ENCODE assay signal across 32 cellular contexts in genomic region chr12:14597480-14597879, GRCh38. TPM values are rescaled to one million over a fixed set of nuclear protein-coding genes. Genes with fewer than 3 reads are reported as not detected.
DNase-seq lines count a peak whose midpoint lies in the region; ATAC-seq, FAIRE-seq and TF ChIP-seq lines count a peak whose summit lies in the region.
"Had no signal": no experiment of that assay in that cellular context is flagged by ENCODE, and none has a peak within 500 bp of the region (broad histone marks: within the 10 kb centered on the region; RNA-seq: fewer than 3 reads in every experiment).

No MANE protein-coding gene starts in this region.

- POLR2A ChIA-PET in A549 (lab: Yijun Ruan, JAX) (no interaction called here), HEK293 (lab: Yijun Ruan, JAX) (no interaction called here)

- CTCF ChIA-PET in A549 (lab: Yijun Ruan, JAX), result interaction anchor here (1.2 kb wide), 1 partner anchor 22 kb away, joined by 3 read pairs; no protein-coding TSS in a partner anchor
- CTCF ChIA-PET in HEK293 (lab: Yijun Ruan, JAX), result interaction anchor here (0.6 kb wide), 1 partner anchor 32 kb away, joined by 3 read pairs; no protein-coding TSS in a partner anchor

- intact Hi-C loops in ovary (cut with DNase I), result no loop called here

- DNase-seq in A549 (ENCODE audit: low read depth in 1 of 2, low spot score in 1 of 2) (no peak), ecto neural progenitor cell (ENCODE audit: low spot score) (no peak), ovary (no peak)
- DNase-seq: 8988T; ACHN; AML-193; BE2C; C1 segment of cervical spinal cord; Caco-2; Calu3; CD4-positive, alpha-beta memory T cell; CD4-positive, alpha-beta T cell; CD4-positive, CD25-positive, alpha-beta regulatory T cell; CD8-positive, alpha-beta memory T cell; CD8-positive, alpha-beta T cell; COR-L47; DMS 273 treated with DMSO at 0.1 percent for 48 hours; DMS153; DMS53; DMS79; DMS79 treated with DMSO at 0.1 percent for 48 hours; DND-41; EL had no signal

- no peaks in the 10 kb centered on the region for H3K4me1 ChIP-seq in A549
- H3K4me1 ChIP-seq in HEK293 (ENCODE audit: control insufficient read depth, insufficient read depth, low read length), result no peaks in the 10 kb centered on the region
- H3K4me1 ChIP-seq in ovary (ENCODE audit: insufficient read depth), result no peaks in the 10 kb centered on the region
- H3K4me1 ChIP-seq: BE2C, BLaER1, Caco-2 had no signal

- peak; percentile 43 for FAIRE-seq in A549 (lab: Jason Lieb, UNC)
- FAIRE-seq: A204.1, D721Med had no signal

- TF ChIP-seq CTCF in A549 (IDR thresholded peaks at IDR 0.05) (no peak), HEK293 (tag by site-specific recombination; IDR thresholded peaks at IDR 0.05) (no peak), ovary (IDR thresholded peaks at IDR 0.05) (no peak)

- H3K4me3 ChIP-seq in A549 (no peak overlapping the region), HEK293 (ENCODE audit: low read depth, low read length) (no peak overlapping the region), ovary (no peak overlapping the region)
- H3K4me3 ChIP-seq: BLaER1; BLaER1 treated with 17β-estradiol and CSF1 and Interleukin-3, amounts not matched to agents 10 nM and 100 nM had no signal

- H3K36me3 ChIP-seq in HEK293 (ENCODE audit: control insufficient read depth in 2 of 2, insufficient read depth in 1 of 2, low read length in 2 of 2), result no peaks in the 10 kb centered on the region
- no peaks in the 10 kb centered on the region for H3K36me3 ChIP-seq in ovary
- H3K36me3 ChIP-seq: BE2C; BLaER1; BLaER1 treated with 17β-estradiol and CSF1 and Interleukin-3, amounts not matched to agents 10 nM and 100 nM had no signal

- TF ChIP-seq EP300 in A549 (IDR thresholded peaks at IDR 0.05) (no peak), ovary (IDR thresholded peaks at IDR 0.05) (no peak)

- no peak overlapping the region for H3K4me2 ChIP-seq in A549
- H3K4me2 ChIP-seq: BLaER1; BLaER1 treated with 17β-estradiol and CSF1 and Interleukin-3, amounts not matched to agents 10 nM and 100 nM had no signal

- H3K9me3 ChIP-seq in A549 (peaks cover 5% of the 10 kb centered on the region; the same call in 1 of the 3 replicates), HEK293 (ENCODE audit: control insufficient read depth, insufficient read depth, low read depth, low read length) (no peaks in the 10 kb centered on the region), ovary (no peaks in the 10 kb centered on the region)
- H3K9me3 ChIP-seq: BE2C, Caco-2 had no signal

- no peak for TF ChIP-seq RAD21 in A549 (conservative IDR thresholded peaks at IDR 0.05 in 1 of 2, IDR thresholded peaks at IDR 0.05 in 1 of 2)

- WGBS in A549 (ENCODE audit: missing lambda C conversion rate), result 23% methylated on average over 3 of the region's 3 CpGs
- 89 to 92% (median 90%) methylated on average over 3 of the region's 3 CpGs for WGBS in ovary, 3 donors

- no peak for TF ChIP-seq POLR2A in A549 (IDR thresholded peaks at IDR 0.05; ENCODE audit: low read length)
- TF ChIP-seq POLR2A in ovary (IDR thresholded peaks at IDR 0.05), result no peak

- no peak for ATAC-seq in A549
- ATAC-seq: CD8-positive, alpha-beta T cell had no signal

- H3K27ac ChIP-seq in A549, result no peak overlapping the region
- no peak overlapping the region for H3K27ac ChIP-seq in HEK293 (ENCODE audit: extremely low read depth, low read depth, low read length)
- no peak overlapping the region for H3K27ac ChIP-seq in ovary
- H3K27ac ChIP-seq: 22Rv1; BLaER1; BLaER1 treated with 17β-estradiol and CSF1 and Interleukin-3, amounts not matched to agents 10 nM and 100 nM; C4-2B had no signal

- no peaks in the 10 kb centered on the region for H3K27me3 ChIP-seq in ovary
- H3K27me3 ChIP-seq: BE2C; BLaER1; BLaER1 treated with 17β-estradiol and CSF1 and Interleukin-3, amounts not matched to agents 10 nM and 100 nM had no signal

TF ChIP-seq in A549, 52 proteins besides CTCF, POLR2A, EP300 and RAD21:
- TF ChIP-seq TFCP2L1 (CRISPR knock-in tag; IDR thresholded peaks at IDR 0.05) (no peak), KDM1A (IDR thresholded peaks at IDR 0.05; ENCODE audit: low read depth) (no peak), HES2 (IDR thresholded peaks at IDR 0.05) (no peak), CEBPB (IDR thresholded peaks at IDR 0.05) (no peak), CBX2 (IDR thresholded peaks at IDR 0.05; ENCODE audit: borderline replicate concordance, low read depth) (no peak), HOXB5 (CRISPR knock-in tag; IDR thresholded peaks at IDR 0.05) (no peak)
TF ChIP-seq in A549: peak in this region for 0.

TF ChIP-seq in HEK293, 187 proteins besides CTCF, POLR2A, EP300 and RAD21:
- peak; percentile 63 for TF ChIP-seq ZNF529 (tag by site-specific recombination; IDR thresholded peaks at IDR 0.05; ENCODE audit: insufficient replicate concordance)
- peak; percentile 82 for TF ChIP-seq SETDB1 (IDR thresholded peaks at IDR 0.05; ENCODE audit: insufficient read length, low read length)
- TF ChIP-seq OVOL3 (tag by site-specific recombination; IDR thresholded peaks at IDR 0.05), result no peak

RNA-seq across cellular contexts. Expression of gene PLBD1, which starts 29.8 kb away (rescaled TPM):
- polyA plus RNA-seq in A549 (2011; rRNA removed) (10.2 and 10.3 TPM in 2 replicates), A549 (2017; fragmentation: RNase III; extraction: RNeasy Plus Mini Kit Qiagen cat#74134 plus additional on column Dnase treatment) (4.0 to 6.0 TPM (median 4.9 TPM) in 3 replicates), ovary (10 to 100 TPM in 1 of 2 donors, 1 to 10 TPM in 1; 3.5 to 54.0 TPM)
- polyA plus RNA-seq in A549 (2012; cell fraction: cytosol; rRNA removed), result 2.6 and 3.5 TPM in 2 replicates
- 1.3 and 1.8 TPM in 2 replicates for polyA plus RNA-seq in A549 (2012; cell fraction: nucleus; rRNA removed)
- 7.0 and 7.7 TPM in 2 replicates for polyA minus RNA-seq in A549 (2011; rRNA and poly(A)+ RNA removed)
- total RNA-seq in ovary, result 10 to 100 TPM in 1 of 7 donors, 1 to 10 TPM in 6; 1.1 to 12.9 (median 4.6) TPM
- total RNA-seq: A172; A673; CD4-positive, CD25-positive, alpha-beta regulatory T cell; CD8-positive, alpha-beta T cell had no signal
- polyA plus RNA-seq: CD8-positive, alpha-beta memory T cell had no signal
